In the genomic region with DNA sequence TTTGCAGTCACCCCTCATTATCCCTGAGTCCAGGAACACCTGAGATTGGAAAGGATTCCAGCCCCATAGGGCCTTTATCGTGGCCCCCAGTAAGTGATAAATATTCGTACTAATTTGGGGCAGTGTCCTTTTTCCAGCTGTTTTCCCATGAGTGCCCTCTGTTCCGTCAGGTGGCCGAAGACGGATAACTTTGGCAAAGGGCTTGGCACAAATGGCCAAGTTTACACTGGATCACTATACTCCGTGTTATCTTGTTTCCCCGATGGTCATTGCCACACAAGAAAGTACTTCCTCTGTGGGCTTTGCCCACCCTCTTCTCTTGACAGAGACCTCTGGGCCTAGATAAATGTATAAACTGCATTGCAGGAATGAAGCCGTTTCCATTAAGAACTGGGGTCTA, we compare ENCODE assay signal across 13 cellular contexts. TPM values are rescaled to one million over a fixed set of nuclear protein-coding genes. Genes with fewer than 3 reads are reported as not detected.
DNase-seq lines count a peak whose midpoint lies in the region; ATAC-seq and TF ChIP-seq lines count a peak whose summit lies in the region.
"Had no signal": no experiment of that assay in that cellular context is flagged by ENCODE, and none has a peak within 500 bp of the region (broad histone marks: within the 10 kb centered on the region; RNA-seq: fewer than 3 reads in every experiment).

No MANE protein-coding gene starts in this region.

- no peak overlapping the region for H3K4me2 ChIP-seq in mesendoderm (ENCODE audit: low read length)

- peaks cover 14% of the 10 kb centered on the region for H3K79me2 ChIP-seq in mesendoderm (ENCODE audit: control insufficient read depth, insufficient read depth, low read length)

- H3K4me1 ChIP-seq in colonic mucosa (peaks cover 24% of the 10 kb centered on the region), mesendoderm (ENCODE audit: control insufficient read depth, low read depth, low read length) (peaks cover 26% of the 10 kb centered on the region)

- H3K36me3 Mint-ChIP-seq in stimulated activated naive CD8-positive, alpha-beta T cell treated with anti-CD3 and anti-CD28 coated beads, Interleukin-15, Interleukin-2, amounts not matched to agents 100 ng/mL and 50 ng/mL, for 24 hours (ENCODE audit: low read depth) = peaks cover 10% of the 10 kb centered on the region
- H3K36me3 Mint-ChIP-seq in natural killer cell treated with Interleukin-12 subunit alpha and Interleukin-12 subunit beta and Interleukin-15 and Interleukin-18, amount 100 ng/mL, for 72 hours = no peaks in the 10 kb centered on the region

- H3K4me1 Mint-ChIP-seq in stimulated activated naive CD8-positive, alpha-beta T cell treated with anti-CD3 and anti-CD28 coated beads, Interleukin-15, Interleukin-2, amounts not matched to agents 100 ng/mL and 50 ng/mL, for 24 hours (ENCODE audit: low read depth) = peaks cover 19% of the 10 kb centered on the region
- peaks cover 20% of the 10 kb centered on the region for H3K4me1 Mint-ChIP-seq in stimulated activated naive CD8-positive, alpha-beta T cell treated with anti-CD3 and anti-CD28 coated beads, Interleukin-15, amount 100 ng/mL, for 72 hours
- peaks cover 20 to 51% of the 10 kb centered on the region in 2 donors for H3K4me1 Mint-ChIP-seq in natural killer cell treated with Interleukin-12 subunit alpha and Interleukin-12 subunit beta and Interleukin-15 and Interleukin-18, amount 100 ng/mL, for 72 hours (ENCODE audit: low read depth in 2 of 2)

- H4K5ac ChIP-seq in mesendoderm (ENCODE audit: low read length) = no peak overlapping the region

- no peak for DNase-seq in stimulated activated naive CD8-positive, alpha-beta T cell treated with anti-CD3 and anti-CD28 coated beads, Interleukin-15, amount 100 ng/mL, for 72 hours
- DNase-seq in colonic mucosa (no peak), NCI-H2081 treated with DMSO at 0.1 percent for 48 hours (lab: John Stamatoyannopoulos, UW) (no peak), mesendoderm (no peak), SHP77 (lab: John Stamatoyannopoulos, UW) (no peak)
- peak; percentile 29 for DNase-seq in natural killer cell treated with Interleukin-12 subunit alpha and Interleukin-12 subunit beta and Interleukin-15 and Interleukin-18, amount 100 ng/mL, for 72 hours (ENCODE audit: low spot score)
- DNase-seq: hippocampal formation, NCI-H1105, NCI-H82 had no signal

- peaks cover 18% of the 10 kb centered on the region for H3K79me1 ChIP-seq in mesendoderm (ENCODE audit: low read length)

- no peaks in the 10 kb centered on the region for H3K9me3 ChIP-seq in colonic mucosa
- H3K9me3 ChIP-seq: tibial nerve had no signal

- H3K27ac ChIP-seq in colonic mucosa (peak overlapping the region; percentile 67), mesendoderm (ENCODE audit: low read depth, low read length) (no peak overlapping the region)

- no peak overlapping the region for H4K8ac ChIP-seq in mesendoderm (ENCODE audit: low read depth, low read length)

- TF ChIP-seq CTCF in colonic mucosa (IDR thresholded peaks at IDR 0.05) = no peak

- no peak for ATAC-seq in stimulated activated naive CD8-positive, alpha-beta T cell treated with anti-CD3 and anti-CD28 coated beads, Interleukin-15, amount 100 ng/mL, for 72 hours
- no peak for ATAC-seq in natural killer cell treated with Interleukin-12 subunit alpha and Interleukin-12 subunit beta and Interleukin-15 and Interleukin-18, amount 100 ng/mL, for 72 hours
- ATAC-seq in HG02840 (IDR thresholded peaks at IDR 0.05; ENCODE audit: low FRiP score, unreplicated experiment) = no peak

- H3K4ac ChIP-seq in mesendoderm (ENCODE audit: low read depth, low read length) = no peak overlapping the region

- no peak overlapping the region for H2BK120ac ChIP-seq in mesendoderm (ENCODE audit: low read depth, low read length)

- no peaks in the 10 kb centered on the region for H3K9me3 Mint-ChIP-seq in stimulated activated naive CD8-positive, alpha-beta T cell treated with anti-CD3 and anti-CD28 coated beads, Interleukin-15, Interleukin-2, amounts not matched to agents 100 ng/mL and 50 ng/mL, for 24 hours
- no peaks in the 10 kb centered on the region for H3K9me3 Mint-ChIP-seq in stimulated activated naive CD8-positive, alpha-beta T cell treated with anti-CD3 and anti-CD28 coated beads, Interleukin-15, amount 100 ng/mL, for 72 hours
- no peaks in the 10 kb centered on the region for H3K9me3 Mint-ChIP-seq in natural killer cell treated with Interleukin-12 subunit alpha and Interleukin-12 subunit beta and Interleukin-15 and Interleukin-18, amount 100 ng/mL, for 72 hours
- H3K9me3 Mint-ChIP-seq: dendritic cell treated with granulocyte-macrophage colony-stimulating factor and Interleukin-4, amounts not matched to agents 40 ng/mL and 50 ng/mL, for 4 days had no signal

- H3K56ac ChIP-seq in mesendoderm (ENCODE audit: low read length) = no peak overlapping the region

- no peak overlapping the region for H3K18ac ChIP-seq in mesendoderm (ENCODE audit: low read length)

- no peaks in the 10 kb centered on the region for H3K27me3 ChIP-seq in colonic mucosa
- H3K27me3 ChIP-seq in mesendoderm (ENCODE audit: insufficient read depth, low read length, poor library complexity) = no peaks in the 10 kb centered on the region
- H3K27me3 ChIP-seq: tibial nerve had no signal

- no peak overlapping the region for H3K9ac ChIP-seq in colonic mucosa (ENCODE audit: low read depth in 2 of 2, low read length in 2 of 2)
- no peak overlapping the region for H3K9ac ChIP-seq in mesendoderm (ENCODE audit: low read length)

- H3K27ac Mint-ChIP-seq in stimulated activated naive CD8-positive, alpha-beta T cell treated with anti-CD3 and anti-CD28 coated beads, Interleukin-15, Interleukin-2, amounts not matched to agents 100 ng/mL and 50 ng/mL, for 24 hours = peak overlapping the region; percentile 70
- no peak overlapping the region for H3K27ac Mint-ChIP-seq in stimulated activated naive CD8-positive, alpha-beta T cell treated with anti-CD3 and anti-CD28 coated beads, Interleukin-15, amount 100 ng/mL, for 72 hours
- no peak overlapping the region for H3K27ac Mint-ChIP-seq in natural killer cell treated with Interleukin-12 subunit alpha and Interleukin-12 subunit beta and Interleukin-15 and Interleukin-18, amount 100 ng/mL, for 72 hours
- H3K27ac Mint-ChIP-seq: dendritic cell treated with granulocyte-macrophage colony-stimulating factor and Interleukin-4, amounts not matched to agents 40 ng/mL and 50 ng/mL, for 4 days had no signal

- H3K23ac ChIP-seq in mesendoderm (ENCODE audit: low read length) = no peak overlapping the region

- no peak overlapping the region for H2BK15ac ChIP-seq in mesendoderm (replicated peaks; ENCODE audit: low read depth)

- H3K4me3 ChIP-seq in colonic mucosa (no peak overlapping the region), mesendoderm (ENCODE audit: low read length) (no peak overlapping the region)
- H3K4me3 ChIP-seq: tibial nerve had no signal

- H3K36me3 ChIP-seq in colonic mucosa = no peaks in the 10 kb centered on the region
- H3K36me3 ChIP-seq in mesendoderm (ENCODE audit: control insufficient read depth, insufficient read depth, low read length) = no peaks in the 10 kb centered on the region
- H3K36me3 ChIP-seq: tibial nerve had no signal

- H2BK5ac ChIP-seq in mesendoderm (ENCODE audit: low read length) = no peak overlapping the region

- H2AK5ac ChIP-seq in mesendoderm (ENCODE audit: low read length) = no peak overlapping the region

- no CpG with 5 or more reads among the region's 8 CpGs for WGBS in mesendoderm (ENCODE audit: extremely low coverage, insufficient coverage, low lambda C conversion rate)

- intact Hi-C loops in colonic mucosa (cut with DNase I) = no loop called here

- H3K4me3 Mint-ChIP-seq in stimulated activated naive CD8-positive, alpha-beta T cell treated with anti-CD3 and anti-CD28 coated beads, Interleukin-15, Interleukin-2, amounts not matched to agents 100 ng/mL and 50 ng/mL, for 24 hours = peak overlapping the region; percentile 38
- H3K4me3 Mint-ChIP-seq in stimulated activated naive CD8-positive, alpha-beta T cell treated with anti-CD3 and anti-CD28 coated beads, Interleukin-15, amount 100 ng/mL, for 72 hours = peak overlapping the region in 1 of 2 donors; percentile 63
- no peak overlapping the region for H3K4me3 Mint-ChIP-seq in natural killer cell treated with Interleukin-12 subunit alpha and Interleukin-12 subunit beta and Interleukin-15 and Interleukin-18, amount 100 ng/mL, for 72 hours
- H3K4me3 Mint-ChIP-seq: dendritic cell treated with granulocyte-macrophage colony-stimulating factor and Interleukin-4, amounts not matched to agents 40 ng/mL and 50 ng/mL, for 4 days had no signal

- no peaks in the 10 kb centered on the region for H3K27me3 Mint-ChIP-seq in stimulated activated naive CD8-positive, alpha-beta T cell treated with anti-CD3 and anti-CD28 coated beads, Interleukin-15, Interleukin-2, amounts not matched to agents 100 ng/mL and 50 ng/mL, for 24 hours
- no peaks in the 10 kb centered on the region for H3K27me3 Mint-ChIP-seq in stimulated activated naive CD8-positive, alpha-beta T cell treated with anti-CD3 and anti-CD28 coated beads, Interleukin-15, amount 100 ng/mL, for 72 hours
- H3K27me3 Mint-ChIP-seq in natural killer cell treated with Interleukin-12 subunit alpha and Interleukin-12 subunit beta and Interleukin-15 and Interleukin-18, amount 100 ng/mL, for 72 hours = peaks cover 0 to 15% of the 10 kb centered on the region in 2 donors

RNA-seq across cellular contexts. Expression of gene SMAD3, which starts 39.1 kb away (rescaled TPM):
- 10 to 100 TPM; 38.6 to 62.1 TPM for total RNA-seq in colonic mucosa
- 10 to 100 TPM; 13.5 to 47.4 TPM for total RNA-seq in natural killer cell treated with Interleukin-12 subunit alpha and Interleukin-12 subunit beta and Interleukin-15 and Interleukin-18, amount 100 ng/mL, for 72 hours
- 17.4 TPM for polyA plus RNA-seq in mesendoderm (2013, experiment 1 of 2)
- polyA plus RNA-seq in mesendoderm (2013, experiment 2 of 2) = 16.4 TPM
